In genomic region chr2:96928277-96928781, GRCh38 we compare ENCODE assay signal across 12 cellular contexts. TPM values are rescaled to one million over a fixed set of nuclear protein-coding genes. Genes with fewer than 3 reads are reported as not detected.
DNase-seq lines count a peak whose midpoint lies in the region; ATAC-seq and TF ChIP-seq lines count a peak whose summit lies in the region.
"Had no signal": no experiment of that assay in that cellular context is flagged by ENCODE, and none has a peak within 500 bp of the region (broad histone marks: within the 10 kb centered on the region; RNA-seq: fewer than 3 reads in every experiment).

No MANE protein-coding gene starts in this region.

- H3K27ac Mint-ChIP-seq in stimulated activated naive CD8-positive, alpha-beta T cell treated with anti-CD3 and anti-CD28 coated beads, Interleukin-15, Interleukin-2, amounts not matched to agents 100 ng/mL and 50 ng/mL, for 24 hours = peak overlapping the region; percentile 40
- H3K27ac Mint-ChIP-seq: activated CD4-positive, alpha-beta T cell treated with anti-CD3 and anti-CD28 coated beads, Interleukin-2, amount 10 ng/mL, durations not matched to agents 24 days and 14 days had no signal

- TF ChIP-seq EP300 in stomach (IDR thresholded peaks at IDR 0.05) = no peak

- TF ChIP-seq CTCF in fibroblast of mammary gland (conservative IDR thresholded peaks at IDR 0.05; ENCODE audit: control insufficient read depth, insufficient read depth, low read depth, low read length) (no peak), stomach (IDR thresholded peaks at IDR 0.05) (no peak)

- no peaks in the 10 kb centered on the region for H3K36me3 ChIP-seq in stomach
- H3K36me3 ChIP-seq: BLaER1 had no signal

- H3K9me3 ChIP-seq in stomach = no peaks in the 10 kb centered on the region
- H3K9me3 ChIP-seq: BLaER1 had no signal

- H3K4me3 Mint-ChIP-seq in stimulated activated naive CD8-positive, alpha-beta T cell treated with anti-CD3 and anti-CD28 coated beads, Interleukin-15, Interleukin-2, amounts not matched to agents 100 ng/mL and 50 ng/mL, for 24 hours = no peak overlapping the region
- H3K4me3 Mint-ChIP-seq: activated CD4-positive, alpha-beta T cell treated with anti-CD3 and anti-CD28 coated beads, Interleukin-2, amount 10 ng/mL, durations not matched to agents 24 days and 14 days had no signal

- H3K27me3 Mint-ChIP-seq in stimulated activated naive CD8-positive, alpha-beta T cell treated with anti-CD3 and anti-CD28 coated beads, Interleukin-15, Interleukin-2, amounts not matched to agents 100 ng/mL and 50 ng/mL, for 24 hours = no peaks in the 10 kb centered on the region

- H3K4me1 Mint-ChIP-seq in stimulated activated naive CD8-positive, alpha-beta T cell treated with anti-CD3 and anti-CD28 coated beads, Interleukin-15, Interleukin-2, amounts not matched to agents 100 ng/mL and 50 ng/mL, for 24 hours (ENCODE audit: low read depth) = peaks cover 33% of the 10 kb centered on the region

- no peak overlapping the region for H3K4me3 ChIP-seq in fibroblast of mammary gland (ENCODE audit: control insufficient read depth, low read depth, low read length)
- H3K4me3 ChIP-seq in stomach = peak overlapping the region in 2 of 4 donors; percentile 15 to 16
- H3K4me3 ChIP-seq: BLaER1, GM12878 had no signal

- peak overlapping the region in 2 of 5 donors; percentile 65 to 76 for H3K27ac ChIP-seq in stomach
- H3K27ac ChIP-seq: BLaER1 had no signal

- intact Hi-C loops in stomach (cut with DNase I; ENCODE audit: low total_unique reads) = no loop called here

- DNase-seq in stimulated activated naive CD8-positive, alpha-beta T cell treated with anti-CD3 and anti-CD28 coated beads, Interleukin-15, Interleukin-2, amounts not matched to agents 100 U/mL and 50 U/mL, for 24 hours = no peak
- DNase-seq in fibroblast of mammary gland (ENCODE audit: low read depth) (peak; percentile 20), occipital lobe (lab: John Stamatoyannopoulos, UW) (peak; percentile 79), stomach (no peak), NCI-H187 treated with DMSO at 0.1 percent for 48 hours (lab: John Stamatoyannopoulos, UW) (no peak), HuH-7 (ENCODE audit: low spot score) (no peak), HPDE6-E6E7 (ENCODE audit: extremely low spot score) (no peak)
- DNase-seq: activated CD4-positive, alpha-beta T cell treated with anti-CD3 and anti-CD28 coated beads, Interleukin-2, amount 10 ng/mL, durations not matched to agents 24 days and 14 days had no signal

- H3K9me3 Mint-ChIP-seq in stimulated activated naive CD8-positive, alpha-beta T cell treated with anti-CD3 and anti-CD28 coated beads, Interleukin-15, Interleukin-2, amounts not matched to agents 100 ng/mL and 50 ng/mL, for 24 hours = no peaks in the 10 kb centered on the region
- H3K9me3 Mint-ChIP-seq: activated CD4-positive, alpha-beta T cell treated with anti-CD3 and anti-CD28 coated beads, Interleukin-2, amount 10 ng/mL, durations not matched to agents 24 days and 14 days had no signal

- H3K4me1 ChIP-seq in stomach = peaks cover 9 to 20% (median 13%) of the 10 kb centered on the region in 4 donors

- H3K27me3 ChIP-seq in stomach = peaks cover 0 to 4% (median 0%) of the 10 kb centered on the region in 3 donors
- H3K27me3 ChIP-seq: BLaER1 had no signal

- H3K36me3 Mint-ChIP-seq in stimulated activated naive CD8-positive, alpha-beta T cell treated with anti-CD3 and anti-CD28 coated beads, Interleukin-15, Interleukin-2, amounts not matched to agents 100 ng/mL and 50 ng/mL, for 24 hours (ENCODE audit: low read depth) = no peaks in the 10 kb centered on the region

- 43 to 55% (median 50%) methylated on average over 12 of the region's 12 CpGs for WGBS in stomach, 5 donors

- no peak for TF ChIP-seq POLR2A in stomach (IDR thresholded peaks at IDR 0.05)

- no peak for ATAC-seq in stimulated activated naive CD8-positive, alpha-beta T cell treated with anti-CD3 and anti-CD28 coated beads, Interleukin-15, Interleukin-2, amounts not matched to agents 100 U/mL and 50 U/mL, for 24 hours
- ATAC-seq: GM12878 had no signal

RNA-seq across cellular contexts. Expression of gene FAM178B, which starts 58.1 kb away (rescaled TPM):
- not detected for total RNA-seq in occipital lobe
- total RNA-seq in stomach = not detected
- polyA plus RNA-seq in stomach = under 1 TPM in 1 of 3 donors, not detected in 2; 0.65 TPM
- total RNA-seq: activated CD4-positive, alpha-beta T cell treated with anti-CD3 and anti-CD28 coated beads, Interleukin-2, amount 10 ng/mL, durations not matched to agents 24 days and 14 days; GM12878; pulmonary artery endothelial cell had no signal

RNA-seq across cellular contexts. Expression of gene SEMA4C, which starts 58.4 kb away (rescaled TPM):
- total RNA-seq in occipital lobe (54.9 TPM), stomach (10 to 100 TPM; 10.7 to 78.8 (median 24.4) TPM)
- polyA plus RNA-seq in stomach = 10 to 100 TPM in 1 of 3 donors, 1 to 10 TPM in 2; 5.7 to 15.8 (median 8.0) TPM

Comparison
In these comparisons a context has a peak if more than half of its experiments do, and no peak if none do; other contexts are left out.
1. DNase-seq: peak in fibroblast of mammary gland (single experiment) and occipital lobe (single experiment); none in stimulated activated naive CD8-positive, alpha-beta T cell treated with anti-CD3 and anti-CD28 coated beads, Interleukin-15, Interleukin-2, amounts not matched to agents 100 U/mL and 50 U/mL, for 24 hours (single experiment), stomach (single experiment), NCI-H187 treated with DMSO at 0.1 percent for 48 hours (single experiment), HuH-7 (single experiment) and HPDE6-E6E7 (single experiment).